9 cellular contexts compared by ENCODE assay signal in the genomic region with DNA sequence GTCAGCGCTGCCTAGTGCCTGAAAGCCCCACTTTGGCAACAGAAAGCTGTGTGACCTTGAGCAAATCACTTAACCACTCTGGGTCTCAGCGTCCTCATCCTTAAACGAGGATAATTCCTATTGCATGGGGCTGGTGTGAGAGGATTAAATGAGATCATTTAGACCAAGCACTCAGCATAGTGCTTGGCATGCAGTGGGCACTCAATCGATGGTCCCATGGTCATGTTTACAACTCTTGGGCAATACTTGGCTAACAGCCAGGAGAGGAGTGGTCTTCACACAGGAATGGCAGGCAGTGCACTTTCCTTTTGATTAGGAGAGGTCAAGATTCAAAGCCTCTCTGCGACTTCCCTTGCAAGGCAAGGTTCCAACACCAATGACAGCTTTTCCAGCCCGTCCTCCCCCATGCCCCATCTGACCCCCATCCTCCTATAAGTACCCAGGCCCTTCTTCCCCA. TPM values are rescaled to one million over a fixed set of nuclear protein-coding genes. Genes with fewer than 3 reads are reported as not detected.
DNase-seq lines count a peak whose midpoint lies in the region; ATAC-seq, FAIRE-seq and TF ChIP-seq lines count a peak whose summit lies in the region.
"Had no signal": no experiment of that assay in that cellular context is flagged by ENCODE, and none has a peak within 500 bp of the region (broad histone marks: within the 10 kb centered on the region; RNA-seq: fewer than 3 reads in every experiment).

No MANE protein-coding gene starts in this region.

- ATAC-seq in T-cell (replicated peaks in 1 of 4) (no peak), GM19035 (IDR thresholded peaks at IDR 0.05; ENCODE audit: unreplicated experiment) (no peak)

- peaks cover 3 to 18% of the 10 kb centered on the region in 2 donors for H3K4me1 ChIP-seq in small intestine (ENCODE audit: control insufficient read depth in 2 of 2, insufficient read depth in 1 of 2, low read depth in 1 of 2, low read length in 1 of 2)

- H3K27me3 ChIP-seq in small intestine (ENCODE audit: control insufficient read depth in 2 of 2, insufficient read depth in 2 of 2, low read length in 2 of 2) = no peaks in the 10 kb centered on the region

- CTCF ChIA-PET in T-cell (lab: Charles Lee) = no interaction called here

- H3K27ac ChIP-seq in small intestine (ENCODE audit: low read depth in 1 of 2, low read length in 1 of 2) = peak overlapping the region; percentile 82 to 91

- 10 to 37% (median 26%) methylated on average over 6 of the region's 6 CpGs for WGBS in small intestine, 3 donors

- no peak overlapping the region for H3K27ac Mint-ChIP-seq in T-cell
- H3K27ac Mint-ChIP-seq in glutamatergic neuron (ENCODE audit: unreplicated experiment) = peak overlapping the region; percentile 68

- H3K36me3 Mint-ChIP-seq in T-cell = peaks cover 7% of the 10 kb centered on the region
- H3K36me3 Mint-ChIP-seq in glutamatergic neuron (ENCODE audit: unreplicated experiment) = peaks cover 11% of the 10 kb centered on the region

- H3K4me3 Mint-ChIP-seq in T-cell (peak overlapping the region in 2 of 3 donors; percentile 28 to 60), glutamatergic neuron (ENCODE audit: unreplicated experiment) (peak overlapping the region; percentile 74)

- TF ChIP-seq CTCF in glutamatergic neuron (IDR thresholded peaks at IDR 0.05; ENCODE audit: partially characterized antibody, unreplicated experiment) = no peak

- POLR2A ChIA-PET in T-cell (lab: Charles Lee) = no interaction called here

- no peaks in the 10 kb centered on the region for H3K9me3 ChIP-seq in small intestine (ENCODE audit: control insufficient read depth, low read depth)

- H3K4me3 ChIP-seq in small intestine (ENCODE audit: low read depth in 1 of 2, low read length in 2 of 2) = peak overlapping the region in 1 of 2 donors; percentile 68

- H3K4me1 Mint-ChIP-seq in T-cell (peaks cover 14% of the 10 kb centered on the region in 3 donors), glutamatergic neuron (ENCODE audit: low read depth, unreplicated experiment) (peaks cover 46% of the 10 kb centered on the region)

- DNase-seq in NCI-H1092 (lab: John Stamatoyannopoulos, UW) (peak; percentile 29), NCI-H1092 treated with DMSO at 0.1 percent for 48 hours (lab: John Stamatoyannopoulos, UW) (no peak), T-cell (no peak), glutamatergic neuron (no peak), small intestine (peak; percentile 87), NCI-H1417 treated with DMSO at 0.1 percent for 48 hours (lab: John Stamatoyannopoulos, UW) (no peak)
- DNase-seq in activated CD4-positive, alpha-beta T cell treated with anti-CD3 and anti-CD28 coated beads, Interleukin-2, amount 50 U/mL, for 1 hour = no peak

- no peak for FAIRE-seq in small intestine (lab: Jason Lieb, UNC)

- no peaks in the 10 kb centered on the region for H3K9me3 Mint-ChIP-seq in T-cell
- peaks cover 23% of the 10 kb centered on the region for H3K9me3 Mint-ChIP-seq in glutamatergic neuron (ENCODE audit: unreplicated experiment)

- H3K27me3 Mint-ChIP-seq in T-cell (no peaks in the 10 kb centered on the region), glutamatergic neuron (ENCODE audit: unreplicated experiment) (peaks cover 18% of the 10 kb centered on the region)

- peaks cover 0 to 6% of the 10 kb centered on the region in 2 donors for H3K36me3 ChIP-seq in small intestine (ENCODE audit: control insufficient read depth in 2 of 2, insufficient read depth in 2 of 2, low read length in 2 of 2)

RNA-seq across cellular contexts. Expression of a gene that starts 14.1 kb away (rescaled TPM):
- total RNA-seq in T-cell = 10 to 100 TPM; 13.9 to 22.9 (median 18.9) TPM
- 198 TPM for total RNA-seq in glutamatergic neuron (ENCODE audit: unreplicated experiment)
- polyA plus RNA-seq in small intestine = 100 to 1,000 TPM in 1 of 3 donors, 10 to 100 TPM in 2; 72.1 to 178 (median 98.4) TPM

RNA-seq across cellular contexts. Expression of a gene that starts 25.0 kb away (rescaled TPM):
- total RNA-seq in T-cell (10 to 100 TPM; 50.2 to 78.1 (median 75.7) TPM), glutamatergic neuron (ENCODE audit: unreplicated experiment) (91.4 TPM)
- polyA plus RNA-seq in small intestine = 10 to 100 TPM; 32.4 to 92.0 (median 35.4) TPM

RNA-seq across cellular contexts. Expression of a gene that starts 27.5 kb away (rescaled TPM):
- total RNA-seq in T-cell (not detected), glutamatergic neuron (ENCODE audit: unreplicated experiment) (496 TPM)
- polyA plus RNA-seq in small intestine = under 1 TPM in 1 of 3 donors, not detected in 2; 0.46 TPM
- total RNA-seq: NCI-H460 had no signal

Comparison
In these comparisons a context has a peak if more than half of its experiments do, and no peak if none do; other contexts are left out.
1. DNase-seq: peak in NCI-H1092 (single experiment) and small intestine (single experiment); none in NCI-H1092 treated with DMSO at 0.1 percent for 48 hours (single experiment), T-cell (0 of 34), glutamatergic neuron (single experiment), activated CD4-positive, alpha-beta T cell treated with anti-CD3 and anti-CD28 coated beads, Interleukin-2, amount 50 U/mL, for 1 hour (single experiment) and NCI-H1417 treated with DMSO at 0.1 percent for 48 hours (single experiment).
2. RNA of a gene that starts 27.5 kb away (total RNA-seq): 496 TPM in glutamatergic neuron (single experiment); not detected in T-cell; every median in the first group is over 100 times any median in the second.